19 cellular contexts compared by ENCODE assay signal in genomic region chr6:168407842-168408241, GRCh38. TPM values are rescaled to one million over a fixed set of nuclear protein-coding genes. Genes with fewer than 3 reads are reported as not detected.
A peak's percentile ranks its signal among the peaks of the same experiment; 100 is the strongest.
DNase-seq lines count a peak whose midpoint lies in the region; ATAC-seq, FAIRE-seq and TF ChIP-seq lines count a peak whose summit lies in the region.
"Had no signal": no experiment of that assay in that cellular context is flagged by ENCODE, and none has a peak within 500 bp of the region (broad histone marks: within the 10 kb centered on the region; RNA-seq: fewer than 3 reads in every experiment).

No MANE protein-coding gene starts in this region.

- no peak overlapping the region for H3K18ac ChIP-seq in H1 (ENCODE audit: extremely low read depth, low read length)

- H4K20me1 ChIP-seq in H1 (replicated peaks in 1 of 2; ENCODE audit: control insufficient read depth in 1 of 2, insufficient read depth in 2 of 2, low read length in 2 of 2), result no peaks in the 10 kb centered on the region

- TF ChIP-seq POLR2A in H1 (IDR thresholded peaks at IDR 0.05; ENCODE audit: control extremely low read depth in 1 of 2, low read depth in 2 of 2, low read length in 2 of 2), result no peak

- H2BK5ac ChIP-seq in H1 (ENCODE audit: low read depth, low read length), result no peak overlapping the region

- peaks cover 15% of the 10 kb centered on the region for H3K27me3 Mint-ChIP-seq in T-helper 17 cell
- H3K27me3 Mint-ChIP-seq: CD4-positive, alpha-beta T cell had no signal

- TF ChIP-seq CTCF in H1 (IDR thresholded peaks at IDR 0.05; ENCODE audit: control extremely low read depth in 1 of 3, insufficient read depth in 1 of 3, low read depth in 1 of 3, low read length in 3 of 3), result no peak

- H3K14ac ChIP-seq in H1 (ENCODE audit: insufficient read length), result no peak overlapping the region

- WGBS in H1 (ENCODE audit: extremely low coverage in 1 of 2, insufficient coverage in 1 of 2, insufficient read length in 1 of 2, insufficient replicate concordance in 2 of 2, low coverage in 1 of 2, low lambda C conversion rate in 2 of 2, missing lambda C conversion rate in 1 of 2), 2 experiments, result 75% methylated on average over 8 of the region's 8 CpGs; no CpG with 5 or more reads in 1 of the 2 experiments

- POLR2A ChIA-PET in H1 (lab: Charles Lee; ENCODE audit: partially characterized antibody), result no interaction called here

- no peak overlapping the region for H2BK120ac ChIP-seq in H1 (replicated peaks; ENCODE audit: low read depth, low read length)

- no peak overlapping the region for H3K27ac ChIP-seq in H1 (ENCODE audit: low read depth, low read length)
- H3K27ac ChIP-seq: 22Rv1, A549, C4-2B had no signal

- H3K4me1 ChIP-seq in H1 (replicated peaks in 1 of 4; ENCODE audit: control insufficient read depth in 3 of 4, insufficient read depth in 4 of 4, low read length in 3 of 4), result no peaks in the 10 kb centered on the region
- H3K4me1 ChIP-seq: A549, Caco-2 had no signal

- H3K9me3 ChIP-seq in H1 (ENCODE audit: insufficient read depth in 2 of 2, low read depth in 1 of 2, low read length in 1 of 2), result no peaks in the 10 kb centered on the region
- no peaks in the 10 kb centered on the region for H3K9me3 ChIP-seq in T-helper 17 cell (ENCODE audit: control insufficient read depth, low read length, poor library complexity, severe bottlenecking)
- H3K9me3 ChIP-seq: A549, Caco-2 had no signal

- H4K8ac ChIP-seq in H1 (ENCODE audit: extremely low read depth, insufficient read depth, low read length), result no peak overlapping the region

- TF ChIP-seq EP300 in H1 (IDR thresholded peaks at IDR 0.05; ENCODE audit: borderline replicate concordance in 1 of 2, low read depth in 2 of 2, low read length in 2 of 2), result no peak

- ATAC-seq in left lobe of liver (no peak), T-helper 17 cell (no peak)
- ATAC-seq: A549 had no signal

- H3K36me3 Mint-ChIP-seq in T-helper 17 cell (ENCODE audit: low read depth), result no peaks in the 10 kb centered on the region

- H3K4ac ChIP-seq in H1 (replicated peaks; ENCODE audit: insufficient read length, low read depth, low read length), result no peak overlapping the region

- no peak overlapping the region for H3K4me2 ChIP-seq in H1 (ENCODE audit: insufficient read depth in 1 of 2, low read depth in 2 of 2, low read length in 2 of 2)
- H3K4me2 ChIP-seq: A549 had no signal

- no peak overlapping the region for H3K56ac ChIP-seq in H1 (replicated peaks; ENCODE audit: insufficient read length, low read depth, low read length)

- DNase-seq in activated CD8-positive, alpha-beta memory T cell treated with anti-CD3 and anti-CD28 coated beads, Interleukin-2, amount 50 U/mL, for 48 hours, result peak; percentile 25
- no peak for DNase-seq in activated CD8-positive, alpha-beta memory T cell treated with anti-CD3 and anti-CD28 coated beads for 24 hours
- no peak for DNase-seq in H1 (ENCODE audit: low read depth in 1 of 2, low spot score in 2 of 2)
- DNase-seq in left lobe of liver (ENCODE audit: low spot score), result peak; percentile 23
- DNase-seq in stimulated activated CD4-positive, alpha-beta T cell treated with anti-CD3 and anti-CD28 coated beads, Interleukin-4, amount 100 ng/mL, for 4 hours, result no peak
- DNase-seq in central memory CD4-positive, alpha-beta T cell, result no peak
- no peak for DNase-seq in T-helper 17 cell
- DNase-seq: AML-193; Caco-2; CD4-positive, alpha-beta T cell; GF-D8; HCEC 1CT had no signal

- CTCF ChIA-PET in H1 (lab: Charles Lee; ENCODE audit: partially characterized antibody), result interaction anchor here (0.9 to 1.6 kb wide), 5 partner anchors 10 to 1094 kb away, joined by 3 to 7 read pairs (median 3); no protein-coding TSS in a partner anchor

- no peak overlapping the region for H3K23ac ChIP-seq in H1 (ENCODE audit: insufficient read length)

- no peaks in the 10 kb centered on the region for H3K36me3 ChIP-seq in H1 (ENCODE audit: control insufficient read depth in 2 of 4, insufficient read depth in 4 of 4, low read length in 3 of 4)

- H2BK12ac ChIP-seq in H1 (ENCODE audit: low read depth, low read length), result 0 out of 2 replicates have a peak overlapping the region, but pooled peaks have one; percentile 27

- H2AFZ ChIP-seq in H1 (ENCODE audit: low read length), result no peak overlapping the region

- no peak overlapping the region for H3K4me3 Mint-ChIP-seq in T-helper 17 cell
- H3K4me3 Mint-ChIP-seq: CD4-positive, alpha-beta T cell had no signal

- no peaks in the 10 kb centered on the region for H3K23me2 ChIP-seq in H1 (ENCODE audit: low read depth, low read length)

- no peak for FAIRE-seq in H1 (lab: Jason Lieb, UNC)
- FAIRE-seq: A549, D721Med, GM19239 had no signal

- H2BK15ac ChIP-seq in H1 (ENCODE audit: low read length), result no peak overlapping the region

- no peak for TF ChIP-seq RAD21 in H1 (IDR thresholded peaks at IDR 0.05 in 1 of 2, conservative IDR thresholded peaks at IDR 0.05 in 1 of 2; ENCODE audit: low read depth in 2 of 2, low read length in 2 of 2)

- H3K4me1 Mint-ChIP-seq in T-helper 17 cell, result no peaks in the 10 kb centered on the region

- no peaks in the 10 kb centered on the region for H3K79me2 ChIP-seq in H1 (ENCODE audit: control insufficient read depth in 1 of 2, insufficient read depth in 2 of 2, low read length in 2 of 2)

- no peaks in the 10 kb centered on the region for H3K79me1 ChIP-seq in H1 (ENCODE audit: low read depth, low read length)

- no peak overlapping the region for H4K91ac ChIP-seq in H1 (replicated peaks; ENCODE audit: insufficient read length, low read length)

- no peak overlapping the region for H3K4me3 ChIP-seq in H1 (ENCODE audit: extremely low read depth in 1 of 4, insufficient read depth in 2 of 4, low read depth in 3 of 4, low read length in 4 of 4)
- H3K4me3 ChIP-seq: A549 had no signal

- H3K9ac ChIP-seq in H1 (replicated peaks in 1 of 4; ENCODE audit: extremely low read depth in 1 of 4, low read depth in 3 of 4, low read length in 3 of 4), result no peak overlapping the region

- H3K27ac Mint-ChIP-seq in T-helper 17 cell, result no peak overlapping the region
- H3K27ac Mint-ChIP-seq: CD4-positive, alpha-beta T cell had no signal

- no peak overlapping the region for H4K5ac ChIP-seq in H1 (ENCODE audit: insufficient read length, low read depth, low read length)

- H2BK20ac ChIP-seq in H1 (ENCODE audit: low read length), result no peak overlapping the region

- no peaks in the 10 kb centered on the region for H3K27me3 ChIP-seq in H1 (replicated peaks in 1 of 4; ENCODE audit: control insufficient read depth in 3 of 4, extremely low read depth in 1 of 4, insufficient read depth in 3 of 4, low read length in 3 of 4)

- no peak overlapping the region for H2AK5ac ChIP-seq in H1 (ENCODE audit: low read depth, low read length)

TF ChIP-seq in H1, 55 proteins besides CTCF, POLR2A, EP300 and RAD21 (continues in another document):
- TF ChIP-seq RBBP5 (IDR thresholded peaks at IDR 0.05; ENCODE audit: borderline replicate concordance, low read depth, low read length), result no peak
- TF ChIP-seq SP4 (IDR thresholded peaks at IDR 0.05; ENCODE audit: low read length), result no peak
- TF ChIP-seq MAX (IDR thresholded peaks at IDR 0.05), result no peak

RNA-seq across cellular contexts. Expression of gene SMOC2, which starts 33.1 kb away (rescaled TPM):
- total RNA-seq in H1 (2021; fragmentation: NEBNext Ultra II Directional; extraction: Animal tissue kit (Norgen Biotek cat#: 25700)), result 7.7 and 9.0 TPM in 2 replicates
- 8.5 TPM in 2 replicates for polyA plus RNA-seq in H1 (2011; rRNA removed)
- 10.3 TPM for polyA plus RNA-seq in H1 (2011; cell fraction: cytosol; rRNA removed)
- polyA plus RNA-seq in H1 (2011; cell fraction: nucleus; rRNA removed), result 11.5 TPM
- polyA plus RNA-seq in H1 (2012, experiment 1 of 2), result 8.3 to 10.1 TPM (median 9.4 TPM) in 4 replicates
- 4.2 TPM for polyA plus RNA-seq in H1 (2012, experiment 2 of 2)
- 2.2 TPM for polyA plus RNA-seq in H1 (2013, experiment 1 of 2)
- 2.6 TPM for polyA plus RNA-seq in H1 (2013, experiment 2 of 2)
- polyA minus RNA-seq in H1 (2011; rRNA and poly(A)+ RNA removed), result 5.0 and 6.4 TPM in 2 replicates
- 7.9 TPM for polyA minus RNA-seq in H1 (2011; cell fraction: cytosol; rRNA and poly(A)+ RNA removed)
- polyA minus RNA-seq in H1 (2011; cell fraction: nucleus; rRNA and poly(A)+ RNA removed), result 7.6 TPM
- total RNA-seq in left lobe of liver, result 0.68 TPM
- not detected for total RNA-seq in T-helper 17 cell
- total RNA-seq: CD4-positive, alpha-beta T cell; HT-29 had no signal
- polyA plus RNA-seq: A549, BJ had no signal

Comparison
In these comparisons a context has a peak if more than half of its experiments do, and no peak if none do; other contexts are left out.
1. DNase-seq: peak in activated CD8-positive, alpha-beta memory T cell treated with anti-CD3 and anti-CD28 coated beads, Interleukin-2, amount 50 U/mL, for 48 hours (single experiment) and left lobe of liver (single experiment); none in activated CD8-positive, alpha-beta memory T cell treated with anti-CD3 and anti-CD28 coated beads for 24 hours (single experiment), H1 (0 of 2), stimulated activated CD4-positive, alpha-beta T cell treated with anti-CD3 and anti-CD28 coated beads, Interleukin-4, amount 100 ng/mL, for 4 hours (0 of 2), central memory CD4-positive, alpha-beta T cell (single experiment) and T-helper 17 cell (0 of 3).